ENCODE assay signal across 32 cellular contexts in genomic region chr2:33655626-33656025, GRCh38.
"Had no signal": no experiment of that assay in that cellular context is flagged by ENCODE, and none has a peak within 500 bp of the region (broad histone marks: within the 10 kb centered on the region; RNA-seq: fewer than 3 reads in every experiment).

No MANE protein-coding gene starts in this region.

- H3K27me3 ChIP-seq: left lung, neural progenitor cell, neutrophil, stomach, testis, thyroid gland, transverse colon, upper lobe of left lung, vagina had no signal

- H3K36me3 ChIP-seq: left lung, lower lobe of right lung, neural progenitor cell, neutrophil, stomach, thyroid gland, transverse colon, upper lobe of left lung, vagina had no signal

- H3K9ac ChIP-seq: neural progenitor cell, parathyroid adenoma had no signal

- H3K27ac ChIP-seq: left lung, lower lobe of right lung, neural progenitor cell, neutrophil, parathyroid adenoma, skin epidermis, stomach, testis, thyroid gland, transverse colon, upper lobe of left lung, vagina had no signal

- H2AFZ ChIP-seq: neural progenitor cell, parathyroid adenoma had no signal

- ATAC-seq: left colon; left lung; lower lobe of right lung; natural killer cell; right cardiac atrium; sciatic nerve; stimulated activated naive B cell treated with anti-CD40 and anti-IgM and Interleukin-4, amounts not matched to agents 10 μg/mL and 1 μg/mL and 100 μg/mL, for 72 hours; stimulated activated naive CD8-positive, alpha-beta T cell treated with anti-CD3 and anti-CD28 coated beads, Interleukin-15, Interleukin-2, amounts not matched to agents 100 U/mL and 50 U/mL, for 24 hours had no signal

- DNase-seq: hypothalamus; immature natural killer cell; kidney; left colon; left lung; lower lobe of right lung; mammary epithelial cell; mesendoderm; naive B cell; natural killer cell; nephron progenitor cell; occipital lobe; retina; right cardiac atrium; stimulated activated CD4-positive, alpha-beta T cell treated with anti-CD3 and anti-CD28 coated beads, Interleukin-12 subunit alpha, Interleukin-12 subunit beta, amount 100 ng/mL, for 4 hours; stimulated activated CD4-positive, alpha-beta T cell treated with anti-CD3 and anti-CD28 coated beads, Interleukin-15, amount 100 ng/mL, for 24 hours; stimulated activated CD4-positive, alpha-beta T cell treated with anti-CD3 and anti-CD28 coated beads, Interleukin-2, amount 100 ng/mL, for 24 hours; stimulated activated CD4-positive, alpha-beta T cell treated with anti-CD3 and anti-CD28 coated beads, Interleukin-4, amount 100 ng/mL, for 1 hour; stimulated activated naive B cell treated with anti-CD40 and anti-IgM and Interleukin-4, amounts not matched to agents 10 μg/mL and 1 μg/mL and 100 μg/mL, for 72 hours; stimulated activated naive CD8-positive, alpha-beta T cell treated with anti-CD3 and anti-CD28 coated beads, Interleukin-15, Interleukin-2, amounts not matched to agents 100 U/mL and 50 U/mL, for 24 hours; stomach; testis; thyroid gland; transverse colon; upper lobe of left lung had no signal

- FAIRE-seq: islet of Langerhans, kidney had no signal

- H3K4me2 ChIP-seq: neural progenitor cell had no signal

- H3K9me3 ChIP-seq: lower lobe of right lung, neutrophil, testis, thyroid gland, transverse colon, vagina had no signal

- H3K4me1 ChIP-seq: left lung, lower lobe of right lung, neural progenitor cell, stomach, testis, thyroid gland, transverse colon, upper lobe of left lung, vagina had no signal

- H3K4me3 ChIP-seq: left lung, lower lobe of right lung, neural progenitor cell, skin epidermis, stomach, testis, thyroid gland, transverse colon, upper lobe of left lung, vagina had no signal
